ENCODE assay signal across 17 cellular contexts in the genomic region with DNA sequence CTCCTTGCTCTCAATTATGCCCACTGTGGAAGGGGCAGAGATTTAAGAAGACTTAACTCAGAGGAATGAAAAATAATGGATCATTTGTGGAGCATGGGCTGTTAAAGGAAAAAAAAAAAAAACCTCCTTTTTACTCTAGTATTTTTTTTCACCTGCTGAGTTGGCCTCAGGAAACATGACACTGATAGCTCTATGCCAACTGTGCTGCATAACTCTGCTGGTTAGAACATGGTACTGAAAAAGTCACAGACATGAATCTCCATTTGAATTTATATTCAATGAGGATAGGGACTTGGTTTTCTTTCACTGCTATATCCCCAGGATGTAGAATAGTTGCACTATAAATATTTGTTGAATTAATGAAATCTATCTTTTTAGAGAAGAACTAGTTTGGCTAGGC.
DNase-seq lines count a peak whose midpoint lies in the region; ATAC-seq and TF ChIP-seq lines count a peak whose summit lies in the region.
"Had no signal": no experiment of that assay in that cellular context is flagged by ENCODE, and none has a peak within 500 bp of the region (broad histone marks: within the 10 kb centered on the region; RNA-seq: fewer than 3 reads in every experiment).

No MANE protein-coding gene starts in this region.

- peak in 2 of 5 experiments; percentile 27 to 28 for TF ChIP-seq CTCF in gastrocnemius medialis (IDR thresholded peaks at IDR 0.05 in 4 of 5, conservative IDR thresholded peaks at IDR 0.05 in 1 of 5)
- TF ChIP-seq CTCF in A673 (conservative IDR thresholded peaks at IDR 0.05; ENCODE audit: low read depth, low read length) = no peak

- H2AFZ ChIP-seq in Karpas-422 (ENCODE audit: low read length) = peak overlapping the region; percentile 7; the same call in 1 of the 2 replicates

- H3K4me1 ChIP-seq in Karpas-422 (ENCODE audit: low read length) = no peaks in the 10 kb centered on the region; the same call in 1 of the 2 replicates
- H3K4me1 ChIP-seq in gastrocnemius medialis = peaks cover 23 to 24% of the 10 kb centered on the region in 2 donors
- no peaks in the 10 kb centered on the region for H3K4me1 ChIP-seq in A673 (ENCODE audit: insufficient read depth, low read length, poor library complexity, severe bottlenecking)

- no peaks in the 10 kb centered on the region for H3K79me2 ChIP-seq in Karpas-422 (ENCODE audit: low read length)

- in situ Hi-C loops in G401 (cut with HindIII; ENCODE audit: low sequenced_read_pairs) = no loop called here
- in situ Hi-C loops in gastrocnemius medialis (cut with MboI; ENCODE audit: low sequenced_read_pairs in 4 of 4) = no loop called here

- no peak overlapping the region for H3K4me2 ChIP-seq in Karpas-422 (ENCODE audit: low read depth, low read length, poor library complexity, severe bottlenecking)
- H3K4me2 ChIP-seq: KMS-11 had no signal

- DNase-seq in G401 (ENCODE audit: low spot score) = peak; percentile 63
- DNase-seq in Karpas-422 = no peak
- peak; percentile 21 for DNase-seq in cerebellum (ENCODE audit: low spot score)
- peak in 1 of 2 donors; percentile 14 for DNase-seq in gastrocnemius medialis
- DNase-seq in A673 (ENCODE audit: low spot score) = no peak
- no peak for DNase-seq in OCI-M2 (lab: John Stamatoyannopoulos, UW; ENCODE audit: unreplicated experiment)
- no peak for DNase-seq in NCI-H510A treated with DMSO at 0.1 percent for 48 hours (lab: John Stamatoyannopoulos, UW)
- DNase-seq: AML-193, DMS153, GF-D8, H9, NCI-H1417 treated with DMSO at 0.1 percent for 48 hours, NCI-H187 treated with DMSO at 0.1 percent for 48 hours, NCI-H774 had no signal

- H3K9me3 ChIP-seq in Karpas-422 (ENCODE audit: low read length) (no peaks in the 10 kb centered on the region), gastrocnemius medialis (no peaks in the 10 kb centered on the region), A673 (ENCODE audit: low read depth, low read length, poor library complexity, severe bottlenecking) (no peaks in the 10 kb centered on the region)

- intact Hi-C loops in gastrocnemius medialis (cut with DNase I; ENCODE audit: low total_unique reads) (no loop called here), A673 (cut with micrococcal nuclease; ENCODE audit: unreplicated experiment) (no loop called here)

- BruUV-seq in A673 (replicated peaks; lab: Mats Ljungman, UMichigan) = no TSS peak

- ATAC-seq in gastrocnemius medialis = peak; percentile 81 to 82
- ATAC-seq: Panc1 had no signal

- no peak for TF ChIP-seq POLR2A in gastrocnemius medialis (IDR thresholded peaks at IDR 0.05)

- H3K36me3 ChIP-seq in Karpas-422 (ENCODE audit: insufficient read depth, low read length) = no peaks in the 10 kb centered on the region
- H3K36me3 ChIP-seq in gastrocnemius medialis = no peaks in the 10 kb centered on the region
- no peaks in the 10 kb centered on the region for H3K36me3 ChIP-seq in A673 (ENCODE audit: insufficient read depth, low read length, poor library complexity, severe bottlenecking)

- H3K9ac ChIP-seq in Karpas-422 (ENCODE audit: low read length) = no peak overlapping the region
- H3K9ac ChIP-seq: KMS-11 had no signal

- POLR2A ChIA-PET in A673 (lab: Charles Lee; ENCODE audit: low non-redundant PET) = no interaction called here

- CTCF ChIA-PET in A673 (lab: Charles Lee) = no interaction called here

- H3K9me2 ChIP-seq in Karpas-422 (replicated peaks; ENCODE audit: insufficient read depth, low read length) = 0 out of 2 replicates have a peak, but pooled peaks cover 4% of the 10 kb centered on the region

- H3K27me3 ChIP-seq in Karpas-422 (ENCODE audit: low read length) (no peaks in the 10 kb centered on the region), gastrocnemius medialis (no peaks in the 10 kb centered on the region), A673 (replicated peaks; ENCODE audit: insufficient read depth, low read depth, low read length, poor library complexity) (no peaks in the 10 kb centered on the region)

- H4K20me1 ChIP-seq in Karpas-422 (ENCODE audit: insufficient read depth, low read depth, low read length) = no peaks in the 10 kb centered on the region

- H3K4me3 ChIP-seq in Karpas-422 (ENCODE audit: low read length) = no peak overlapping the region
- no peak overlapping the region for H3K4me3 ChIP-seq in gastrocnemius medialis
- H3K4me3 ChIP-seq in A673 (ENCODE audit: low read depth, low read length, poor library complexity, severe bottlenecking) = no peak overlapping the region

- no peak overlapping the region for H3K27ac ChIP-seq in Karpas-422 (ENCODE audit: low read length)
- peak overlapping the region; percentile 29 to 73 (median 48) for H3K27ac ChIP-seq in gastrocnemius medialis
- no peak overlapping the region for H3K27ac ChIP-seq in A673 (ENCODE audit: low read depth, low read length, poor library complexity, severe bottlenecking)
- H3K27ac ChIP-seq: HL-60, KMS-11 had no signal

Comparison
In these comparisons a context has a peak if more than half of its experiments do, and no peak if none do; other contexts are left out.
1. DNase-seq: peak in G401 (single experiment) and cerebellum (single experiment); none in Karpas-422 (single experiment), A673 (single experiment), OCI-M2 (single experiment) and NCI-H510A treated with DMSO at 0.1 percent for 48 hours (single experiment).
2. H3K27ac ChIP-seq: peak in gastrocnemius medialis (4 of 4); none in Karpas-422 (single experiment) and A673 (single experiment).